12 cellular contexts compared by ENCODE assay signal in the genomic region with DNA sequence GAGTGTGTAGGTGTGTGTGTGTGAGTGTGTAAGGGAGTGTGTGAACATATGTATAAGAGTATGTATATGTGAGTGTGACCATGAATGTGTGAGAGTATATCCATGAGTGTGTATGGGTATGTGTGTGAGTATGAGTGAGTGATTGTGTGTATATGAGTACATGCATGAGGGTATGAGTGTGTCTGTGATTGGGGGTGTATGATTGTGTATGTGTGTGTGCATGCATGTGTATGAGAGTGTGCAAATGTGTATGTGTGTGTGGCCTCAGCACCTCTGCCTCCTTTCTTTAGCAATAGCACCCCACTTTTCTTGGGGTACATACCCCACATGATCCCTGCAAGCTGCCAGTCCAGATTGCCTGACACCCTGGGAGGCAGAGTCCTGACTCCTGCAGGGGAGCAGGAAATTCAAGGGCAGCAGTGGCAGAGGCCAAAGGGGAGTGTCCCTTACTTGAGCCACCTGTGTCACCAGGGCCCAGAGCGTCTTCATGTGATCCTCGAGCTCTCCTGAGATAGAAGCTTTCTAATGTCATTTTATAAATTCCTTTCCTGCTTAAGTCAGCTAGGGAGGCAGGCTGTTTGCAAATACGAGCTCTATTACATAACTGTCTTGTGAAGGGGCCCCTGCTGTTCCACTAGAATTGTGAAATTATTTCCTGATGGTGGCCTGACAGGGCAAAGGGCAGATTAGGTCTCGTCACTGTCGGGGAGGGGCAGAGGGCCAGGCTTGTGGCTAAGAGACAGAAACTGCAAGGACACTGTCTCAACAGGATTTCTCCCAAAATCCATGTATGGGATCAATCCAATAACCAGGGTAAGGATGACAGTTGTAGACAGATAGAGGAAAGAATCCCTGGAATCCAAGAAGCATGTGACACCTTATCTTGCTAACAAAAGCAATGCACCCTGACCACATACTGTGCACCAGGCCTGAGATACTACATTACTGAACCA.
A peak's percentile ranks its signal among the peaks of the same experiment; 100 is the strongest.
DNase-seq lines count a peak whose midpoint lies in the region; ATAC-seq, FAIRE-seq and TF ChIP-seq lines count a peak whose summit lies in the region.
"Had no signal": no experiment of that assay in that cellular context is flagged by ENCODE, and none has a peak within 500 bp of the region (broad histone marks: within the 10 kb centered on the region; RNA-seq: fewer than 3 reads in every experiment).

No MANE protein-coding gene starts in this region.

- no peaks in the 10 kb centered on the region for H3K9me3 Mint-ChIP-seq in activated T-helper 17 cell treated with anti-CD3 and anti-CD28 coated beads, Interleukin-2, amount 50 U/mL, for 72 hours

- no peaks in the 10 kb centered on the region for H3K36me3 Mint-ChIP-seq in activated T-helper 17 cell treated with anti-CD3 and anti-CD28 coated beads, Interleukin-2, amount 50 U/mL, for 72 hours (ENCODE audit: low read depth)

- FAIRE-seq in GM12891 (lab: Jason Lieb, UNC), result peak; percentile 83

- TF ChIP-seq POLR2A in GM12891 (IDR thresholded peaks at IDR 0.05; ENCODE audit: low read depth, low read length), result no peak
- TF ChIP-seq POLR2A in Peyer's patch (IDR thresholded peaks at IDR 0.05), result peak; percentile 9

- peak overlapping the region in 3 of 4 donors; percentile 46 to 82 (median 78) for H3K27ac ChIP-seq in Peyer's patch
- peak overlapping the region; percentile 9 for H3K27ac ChIP-seq in right cardiac atrium (ENCODE audit: low read length)
- peak overlapping the region; percentile 28 for H3K27ac ChIP-seq in psoas muscle
- H3K27ac ChIP-seq: KMS-11 had no signal

- WGBS in right cardiac atrium, result 23% methylated on average over 5 of the region's 5 CpGs
- 15 to 23% (median 15%) methylated on average over 5 of the region's 5 CpGs for WGBS in psoas muscle, 3 donors

- intact Hi-C loops in right cardiac atrium (cut with DNase I), result loop anchor here in 2 of 4 donors (10.0 kb wide), 1 partner anchor 389 kb away; the partner anchor contains the start of gene GADD45G (in 2 of the 2)
- intact Hi-C loops in psoas muscle (cut with DNase I), result no loop called here

- H3K36me3 ChIP-seq in Peyer's patch, result no peaks in the 10 kb centered on the region
- no peaks in the 10 kb centered on the region for H3K36me3 ChIP-seq in psoas muscle (ENCODE audit: insufficient read depth in 1 of 2, low read depth in 1 of 2)

- ATAC-seq in right cardiac atrium (peak; percentile 36 to 51), psoas muscle (peak; percentile 19 to 68 (median 48)), HG03565 (IDR thresholded peaks at IDR 0.05; ENCODE audit: unreplicated experiment) (no peak), GM18858 (IDR thresholded peaks at IDR 0.05; ENCODE audit: unreplicated experiment) (no peak)
- ATAC-seq in activated T-helper 17 cell treated with anti-CD3 and anti-CD28 coated beads, Interleukin-2, amount 50 U/mL, for 72 hours (replicated peaks), result no peak
- ATAC-seq: Panc1; stimulated activated naive CD8-positive, alpha-beta T cell treated with anti-CD3 and anti-CD28 coated beads, Interleukin-15, amount 100 ng/mL, for 72 hours had no signal

- H3K27me3 ChIP-seq in Peyer's patch, result no peaks in the 10 kb centered on the region
- H3K27me3 ChIP-seq in right cardiac atrium (ENCODE audit: control insufficient read depth, insufficient read depth), result no peaks in the 10 kb centered on the region
- H3K27me3 ChIP-seq in psoas muscle (ENCODE audit: insufficient read depth in 3 of 3, low read length in 2 of 3), result no peaks in the 10 kb centered on the region

- no peaks in the 10 kb centered on the region for H3K9me3 ChIP-seq in Peyer's patch
- H3K9me3 ChIP-seq in right cardiac atrium (ENCODE audit: control insufficient read depth, low read length), result no peaks in the 10 kb centered on the region
- no peaks in the 10 kb centered on the region for H3K9me3 ChIP-seq in psoas muscle

- H3K27ac Mint-ChIP-seq in activated T-helper 17 cell treated with anti-CD3 and anti-CD28 coated beads, Interleukin-2, amount 50 U/mL, for 72 hours, result no peak overlapping the region
- H3K27ac Mint-ChIP-seq: stimulated activated naive CD8-positive, alpha-beta T cell treated with anti-CD3 and anti-CD28 coated beads, Interleukin-15, amount 100 ng/mL, for 72 hours had no signal

- H3K4me3 ChIP-seq in Peyer's patch (no peak overlapping the region), right cardiac atrium (ENCODE audit: low read length) (no peak overlapping the region), psoas muscle (no peak overlapping the region)

- H3K4me1 ChIP-seq in Peyer's patch, result peaks cover 0 to 46% (median 3%) of the 10 kb centered on the region in 4 donors
- H3K4me1 ChIP-seq in right cardiac atrium (ENCODE audit: control insufficient read depth, insufficient read depth, low read length), result peaks cover 20% of the 10 kb centered on the region
- H3K4me1 ChIP-seq in psoas muscle, result peaks cover 10% of the 10 kb centered on the region

- peaks cover 5% of the 10 kb centered on the region for H3K4me1 Mint-ChIP-seq in activated T-helper 17 cell treated with anti-CD3 and anti-CD28 coated beads, Interleukin-2, amount 50 U/mL, for 72 hours

- no peaks in the 10 kb centered on the region for H3K27me3 Mint-ChIP-seq in activated T-helper 17 cell treated with anti-CD3 and anti-CD28 coated beads, Interleukin-2, amount 50 U/mL, for 72 hours
- H3K27me3 Mint-ChIP-seq: stimulated activated naive CD8-positive, alpha-beta T cell treated with anti-CD3 and anti-CD28 coated beads, Interleukin-15, amount 100 ng/mL, for 72 hours had no signal

- no peak overlapping the region for H3K4me3 Mint-ChIP-seq in activated T-helper 17 cell treated with anti-CD3 and anti-CD28 coated beads, Interleukin-2, amount 50 U/mL, for 72 hours
- H3K4me3 Mint-ChIP-seq: stimulated activated naive CD8-positive, alpha-beta T cell treated with anti-CD3 and anti-CD28 coated beads, Interleukin-15, amount 100 ng/mL, for 72 hours had no signal

- no peak for TF ChIP-seq CTCF in Peyer's patch (IDR thresholded peaks at IDR 0.05)
- no peak for TF ChIP-seq CTCF in psoas muscle (IDR thresholded peaks at IDR 0.05)

- no peak for DNase-seq in GM12891 (ENCODE audit: insufficient read length, low spot score)
- DNase-seq in Peyer's patch, result peak in 2 of 3 donors; percentile 72 to 83
- peak; percentile 40 to 77 (median 72) for DNase-seq in right cardiac atrium
- DNase-seq in psoas muscle, result peak; percentile 59 to 77
- no peak for DNase-seq in NCI-H1105 treated with DMSO at 0.1 percent for 48 hours (lab: John Stamatoyannopoulos, UW)
- DNase-seq: kidney glomerular epithelial cell; stimulated activated naive CD8-positive, alpha-beta T cell treated with anti-CD3 and anti-CD28 coated beads, Interleukin-15, amount 100 ng/mL, for 72 hours had no signal

TF ChIP-seq in GM12891, 5 proteins besides CTCF, POLR2A, EP300 and RAD21:
- TF ChIP-seq POU2F2 (IDR thresholded peaks at IDR 0.05; ENCODE audit: low read depth, low read length) (no peak), SPI1 (IDR thresholded peaks at IDR 0.05; ENCODE audit: low read depth, low read length) (no peak), POLR2AphosphoS5 (IDR thresholded peaks at IDR 0.05; ENCODE audit: low read depth, low read length) (no peak), PAX5 (IDR thresholded peaks at IDR 0.05; ENCODE audit: insufficient read depth, low read length, severe bottlenecking) (no peak)

Comparison
In these comparisons a context has a peak if more than half of its experiments do, and no peak if none do; other contexts are left out.
1. DNase-seq: peak in Peyer's patch (2 of 3), right cardiac atrium (3 of 3) and psoas muscle (2 of 2); none in GM12891 (single experiment) and NCI-H1105 treated with DMSO at 0.1 percent for 48 hours (single experiment).
2. H3K27ac ChIP-seq: peak in every context shown above with its lines; median percentile 78 in Peyer's patch; 28 in psoas muscle; 9 in right cardiac atrium.
3. ATAC-seq: peak in right cardiac atrium (2 of 2) and psoas muscle (4 of 4); none in HG03565 (single experiment), GM18858 (single experiment) and activated T-helper 17 cell treated with anti-CD3 and anti-CD28 coated beads, Interleukin-2, amount 50 U/mL, for 72 hours (single experiment).